In genomic region chr4:122764808-122765189, GRCh38 we compare ENCODE assay signal across 10 cellular contexts. TPM values are rescaled to one million over a fixed set of nuclear protein-coding genes. Genes with fewer than 3 reads are reported as not detected.
A peak's percentile ranks its signal among the peaks of the same experiment; 100 is the strongest.
DNase-seq lines count a peak whose midpoint lies in the region; ATAC-seq and TF ChIP-seq lines count a peak whose summit lies in the region.
"Had no signal": no experiment of that assay in that cellular context is flagged by ENCODE, and none has a peak within 500 bp of the region (broad histone marks: within the 10 kb centered on the region; RNA-seq: fewer than 3 reads in every experiment).

No MANE protein-coding gene starts in this region.

- H2AFZ ChIP-seq in hepatocyte: no peak overlapping the region

- peak; percentile 33 for DNase-seq in NOMO-1 treated with DMSO at 0.1 percent for 48 hours (lab: John Stamatoyannopoulos, UW; ENCODE audit: unreplicated experiment)
- no peak for DNase-seq in hepatocyte (ENCODE audit: low spot score)
- no peak for DNase-seq in effector memory CD4-positive, alpha-beta T cell
- no peak for DNase-seq in mesenteric fat pad (ENCODE audit: low spot score)
- DNase-seq in NCI-H1417 (lab: John Stamatoyannopoulos, UW): no peak
- no peak for DNase-seq in globus pallidus (ENCODE audit: low spot score)

- WGBS in hepatocyte (ENCODE audit: low lambda C conversion rate, missing lambda C conversion rate): 81% methylated on average over 1 of the region's 1 CpG

- H3K27me3 ChIP-seq in hepatocyte: no peaks in the 10 kb centered on the region
- H3K27me3 ChIP-seq in effector memory CD4-positive, alpha-beta T cell (replicated peaks; ENCODE audit: control insufficient read depth, insufficient read depth, low read length, poor library complexity, severe bottlenecking): no peaks in the 10 kb centered on the region

- H3K9me3 ChIP-seq in hepatocyte (ENCODE audit: low read depth): no peaks in the 10 kb centered on the region
- no peaks in the 10 kb centered on the region for H3K9me3 ChIP-seq in effector memory CD4-positive, alpha-beta T cell (ENCODE audit: control insufficient read depth, low read length)

- TF ChIP-seq CTCF in hepatocyte (IDR thresholded peaks at IDR 0.05; ENCODE audit: poor library complexity): no peak

- H3K36me3 ChIP-seq in hepatocyte (replicated peaks; ENCODE audit: insufficient read depth, low read depth): no peaks in the 10 kb centered on the region
- no peaks in the 10 kb centered on the region for H3K36me3 ChIP-seq in effector memory CD4-positive, alpha-beta T cell (ENCODE audit: control insufficient read depth, insufficient read depth, low read length)

- no peaks in the 10 kb centered on the region for H3K9me2 ChIP-seq in hepatocyte (replicated peaks; ENCODE audit: insufficient read depth)

- H3K27ac ChIP-seq in hepatocyte: peak overlapping the region; percentile 57
- no peak overlapping the region for H3K27ac ChIP-seq in effector memory CD4-positive, alpha-beta T cell (ENCODE audit: insufficient read depth, low read length, poor library complexity, severe bottlenecking)
- H3K27ac ChIP-seq: SK-N-MC had no signal

- H3K4me3 ChIP-seq in hepatocyte: no peak overlapping the region
- H3K4me3 ChIP-seq in effector memory CD4-positive, alpha-beta T cell (ENCODE audit: insufficient read depth, low read depth, low read length, poor library complexity, severe bottlenecking): no peak overlapping the region
- H3K4me3 ChIP-seq: lung, SK-N-MC had no signal

- H3K79me2 ChIP-seq in hepatocyte: no peaks in the 10 kb centered on the region

- no peak overlapping the region for H3K4me2 ChIP-seq in hepatocyte

- peaks cover 7% of the 10 kb centered on the region for H3K4me1 ChIP-seq in hepatocyte (ENCODE audit: insufficient read depth)
- no peaks in the 10 kb centered on the region for H3K4me1 ChIP-seq in effector memory CD4-positive, alpha-beta T cell (ENCODE audit: control insufficient read depth, insufficient read depth, low read length, poor library complexity, severe bottlenecking)

- peak; percentile 91 for ATAC-seq in GM18517 (IDR thresholded peaks at IDR 0.05; ENCODE audit: unreplicated experiment)
- ATAC-seq in HG02588 (IDR thresholded peaks at IDR 0.05; ENCODE audit: unreplicated experiment): peak; percentile 81

- H4K20me1 ChIP-seq in hepatocyte (ENCODE audit: insufficient read depth, poor library complexity, severe bottlenecking): no peaks in the 10 kb centered on the region

RNA-seq across cellular contexts. Expression of gene BBS12, which starts 32.3 kb away (rescaled TPM):
- total RNA-seq in hepatocyte (3.9 and 4.7 TPM in 2 replicates), mesenteric fat pad (1.9 TPM)
- polyA plus RNA-seq in hepatocyte: 3.0 and 4.3 TPM in 2 replicates
